2 cellular contexts compared by ENCODE assay signal in the genomic region with DNA sequence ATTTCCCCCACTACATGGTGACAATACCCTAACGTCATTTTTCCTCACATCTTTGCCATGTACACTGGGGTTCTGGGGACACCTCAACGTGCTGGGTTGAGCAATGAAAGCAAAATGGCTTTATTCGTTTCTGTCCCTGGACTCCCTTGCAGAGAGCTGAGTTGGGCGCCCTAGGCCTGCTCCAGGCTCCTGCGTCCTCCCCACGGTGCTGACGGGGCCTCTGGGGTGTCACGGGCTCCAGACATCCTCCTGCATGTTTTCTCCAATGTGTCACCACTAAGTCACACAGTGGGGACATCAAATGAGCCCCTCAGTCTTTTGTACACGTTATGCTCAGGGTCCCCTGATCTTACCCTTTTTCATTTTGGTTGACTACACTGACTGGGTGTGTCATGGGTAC.
TF ChIP-seq lines count a peak whose summit lies in the region.

No MANE protein-coding gene starts in this region.

TF ChIP-seq in HepG2, 621 proteins besides CTCF, POLR2A, EP300 and RAD21 (continues in another document):
- TF ChIP-seq, protein P1, sequence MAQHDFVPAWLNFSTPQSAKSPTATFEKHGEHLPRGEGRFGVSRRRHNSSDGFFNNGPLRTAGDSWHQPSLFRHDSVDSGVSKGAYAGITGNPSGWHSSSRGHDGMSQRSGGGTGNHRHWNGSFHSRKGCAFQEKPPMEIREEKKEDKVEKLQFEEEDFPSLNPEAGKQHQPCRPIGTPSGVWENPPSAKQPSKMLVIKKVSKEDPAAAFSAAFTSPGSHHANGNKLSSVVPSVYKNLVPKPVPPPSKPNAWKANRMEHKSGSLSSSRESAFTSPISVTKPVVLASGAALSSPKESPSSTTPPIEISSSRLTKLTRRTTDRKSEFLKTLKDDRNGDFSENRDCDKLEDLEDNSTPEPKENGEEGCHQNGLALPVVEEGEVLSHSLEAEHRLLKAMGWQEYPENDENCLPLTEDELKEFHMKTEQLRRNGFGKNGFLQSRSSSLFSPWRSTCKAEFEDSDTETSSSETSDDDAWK (CRISPR knock-in tag; IDR thresholded peaks at IDR 0.05), result no peak
- TF ChIP-seq MYC (CRISPR knock-in tag; IDR thresholded peaks at IDR 0.05; ENCODE audit: borderline replicate concordance) (0 out of 2 replicates have a peak, but pooled peaks have one; percentile 1), ZBTB14 (CRISPR knock-in tag; IDR thresholded peaks at IDR 0.05) (0 out of 2 replicates have a peak, but pooled peaks have one; percentile 39), FOXP1 (IDR thresholded peaks at IDR 0.05) (no peak), FOXP1 (CRISPR knock-in tag; IDR thresholded peaks at IDR 0.05) (no peak), ZFP37 (CRISPR knock-in tag; IDR thresholded peaks at IDR 0.05; ENCODE audit: borderline replicate concordance) (0 out of 2 replicates have a peak, but pooled peaks have one; percentile 59), ZNF232 (CRISPR knock-in tag; IDR thresholded peaks at IDR 0.05; ENCODE audit: borderline replicate concordance) (0 out of 2 replicates have a peak, but pooled peaks have one; percentile 74), ZNF766 (CRISPR knock-in tag; IDR thresholded peaks at IDR 0.05; ENCODE audit: borderline replicate concordance) (0 out of 2 replicates have a peak, but pooled peaks have one; percentile 33), STAG1 (CRISPR knock-in tag; IDR thresholded peaks at IDR 0.05) (0 out of 2 replicates have a peak, but pooled peaks have one; percentile 3), ATF7 (IDR thresholded peaks at IDR 0.05) (no peak), ATF7 (CRISPR knock-in tag; IDR thresholded peaks at IDR 0.05) (peak; percentile 19; the same call in 1 of the 2 replicates), ZNF556 (CRISPR knock-in tag; IDR thresholded peaks at IDR 0.05; ENCODE audit: borderline replicate concordance) (0 out of 2 replicates have a peak, but pooled peaks have one; percentile 11), ZNF577 (CRISPR knock-in tag; IDR thresholded peaks at IDR 0.05; ENCODE audit: borderline replicate concordance, low read depth) (no peak), TBP (CRISPR knock-in tag; IDR thresholded peaks at IDR 0.05) (0 out of 2 replicates have a peak, but pooled peaks have one; percentile 50), KLF12 (CRISPR knock-in tag; IDR thresholded peaks at IDR 0.05; ENCODE audit: borderline replicate concordance) (0 out of 2 replicates have a peak, but pooled peaks have one; percentile 49), ERF (CRISPR knock-in tag; IDR thresholded peaks at IDR 0.05) (no peak), GABPA (IDR thresholded peaks at IDR 0.05; ENCODE audit: low read depth, low read length) (no peak), GABPA (CRISPR knock-in tag; IDR thresholded peaks at IDR 0.05; ENCODE audit: low read depth) (no peak), CAMTA2 (CRISPR knock-in tag; IDR thresholded peaks at IDR 0.05; ENCODE audit: borderline replicate concordance) (0 out of 2 replicates have a peak, but pooled peaks have one; percentile 15), SSRP1 (CRISPR knock-in tag; IDR thresholded peaks at IDR 0.05) (no peak), ZNF235 (CRISPR knock-in tag; IDR thresholded peaks at IDR 0.05; ENCODE audit: borderline replicate concordance) (0 out of 2 replicates have a peak, but pooled peaks have one; percentile 5), ZNF790 (CRISPR knock-in tag; IDR thresholded peaks at IDR 0.05; ENCODE audit: borderline replicate concordance) (peak; percentile 25; the same call in 1 of the 2 replicates), ZNF83 (CRISPR knock-in tag; IDR thresholded peaks at IDR 0.05; ENCODE audit: borderline replicate concordance) (0 out of 2 replicates have a peak, but pooled peaks have one; percentile 25)
- TF ChIP-seq, protein P2, sequence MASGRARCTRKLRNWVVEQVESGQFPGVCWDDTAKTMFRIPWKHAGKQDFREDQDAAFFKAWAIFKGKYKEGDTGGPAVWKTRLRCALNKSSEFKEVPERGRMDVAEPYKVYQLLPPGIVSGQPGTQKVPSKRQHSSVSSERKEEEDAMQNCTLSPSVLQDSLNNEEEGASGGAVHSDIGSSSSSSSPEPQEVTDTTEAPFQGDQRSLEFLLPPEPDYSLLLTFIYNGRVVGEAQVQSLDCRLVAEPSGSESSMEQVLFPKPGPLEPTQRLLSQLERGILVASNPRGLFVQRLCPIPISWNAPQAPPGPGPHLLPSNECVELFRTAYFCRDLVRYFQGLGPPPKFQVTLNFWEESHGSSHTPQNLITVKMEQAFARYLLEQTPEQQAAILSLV (CRISPR knock-in tag; IDR thresholded peaks at IDR 0.05; ENCODE audit: borderline replicate concordance), result 0 out of 2 replicates have a peak, but pooled peaks have one; percentile 3
- TF ChIP-seq, protein P3, sequence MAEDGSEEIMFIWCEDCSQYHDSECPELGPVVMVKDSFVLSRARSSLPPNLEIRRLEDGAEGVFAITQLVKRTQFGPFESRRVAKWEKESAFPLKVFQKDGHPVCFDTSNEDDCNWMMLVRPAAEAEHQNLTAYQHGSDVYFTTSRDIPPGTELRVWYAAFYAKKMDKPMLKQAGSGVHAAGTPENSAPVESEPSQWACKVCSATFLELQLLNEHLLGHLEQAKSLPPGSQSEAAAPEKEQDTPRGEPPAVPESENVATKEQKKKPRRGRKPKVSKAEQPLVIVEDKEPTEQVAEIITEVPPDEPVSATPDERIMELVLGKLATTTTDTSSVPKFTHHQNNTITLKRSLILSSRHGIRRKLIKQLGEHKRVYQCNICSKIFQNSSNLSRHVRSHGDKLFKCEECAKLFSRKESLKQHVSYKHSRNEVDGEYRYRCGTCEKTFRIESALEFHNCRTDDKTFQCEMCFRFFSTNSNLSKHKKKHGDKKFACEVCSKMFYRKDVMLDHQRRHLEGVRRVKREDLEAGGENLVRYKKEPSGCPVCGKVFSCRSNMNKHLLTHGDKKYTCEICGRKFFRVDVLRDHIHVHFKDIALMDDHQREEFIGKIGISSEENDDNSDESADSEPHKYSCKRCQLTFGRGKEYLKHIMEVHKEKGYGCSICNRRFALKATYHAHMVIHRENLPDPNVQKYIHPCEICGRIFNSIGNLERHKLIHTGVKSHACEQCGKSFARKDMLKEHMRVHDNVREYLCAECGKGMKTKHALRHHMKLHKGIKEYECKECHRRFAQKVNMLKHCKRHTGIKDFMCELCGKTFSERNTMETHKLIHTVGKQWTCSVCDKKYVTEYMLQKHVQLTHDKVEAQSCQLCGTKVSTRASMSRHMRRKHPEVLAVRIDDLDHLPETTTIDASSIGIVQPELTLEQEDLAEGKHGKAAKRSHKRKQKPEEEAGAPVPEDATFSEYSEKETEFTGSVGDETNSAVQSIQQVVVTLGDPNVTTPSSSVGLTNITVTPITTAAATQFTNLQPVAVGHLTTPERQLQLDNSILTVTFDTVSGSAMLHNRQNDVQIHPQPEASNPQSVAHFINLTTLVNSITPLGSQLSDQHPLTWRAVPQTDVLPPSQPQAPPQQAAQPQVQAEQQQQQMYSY (CRISPR knock-in tag; IDR thresholded peaks at IDR 0.05), result peak; percentile 25; the same call in 1 of the 2 replicates

TF ChIP-seq in H1, 55 proteins besides CTCF, POLR2A, EP300 and RAD21:
- TF ChIP-seq SP4 (IDR thresholded peaks at IDR 0.05; ENCODE audit: low read length), result no peak
- no peak for TF ChIP-seq EGR1 (IDR thresholded peaks at IDR 0.05; ENCODE audit: borderline replicate concordance, low read depth, low read length)
- TF ChIP-seq GABPA (IDR thresholded peaks at IDR 0.05; ENCODE audit: borderline replicate concordance, insufficient read depth, low read length), result no peak
- TF ChIP-seq, protein P4, sequence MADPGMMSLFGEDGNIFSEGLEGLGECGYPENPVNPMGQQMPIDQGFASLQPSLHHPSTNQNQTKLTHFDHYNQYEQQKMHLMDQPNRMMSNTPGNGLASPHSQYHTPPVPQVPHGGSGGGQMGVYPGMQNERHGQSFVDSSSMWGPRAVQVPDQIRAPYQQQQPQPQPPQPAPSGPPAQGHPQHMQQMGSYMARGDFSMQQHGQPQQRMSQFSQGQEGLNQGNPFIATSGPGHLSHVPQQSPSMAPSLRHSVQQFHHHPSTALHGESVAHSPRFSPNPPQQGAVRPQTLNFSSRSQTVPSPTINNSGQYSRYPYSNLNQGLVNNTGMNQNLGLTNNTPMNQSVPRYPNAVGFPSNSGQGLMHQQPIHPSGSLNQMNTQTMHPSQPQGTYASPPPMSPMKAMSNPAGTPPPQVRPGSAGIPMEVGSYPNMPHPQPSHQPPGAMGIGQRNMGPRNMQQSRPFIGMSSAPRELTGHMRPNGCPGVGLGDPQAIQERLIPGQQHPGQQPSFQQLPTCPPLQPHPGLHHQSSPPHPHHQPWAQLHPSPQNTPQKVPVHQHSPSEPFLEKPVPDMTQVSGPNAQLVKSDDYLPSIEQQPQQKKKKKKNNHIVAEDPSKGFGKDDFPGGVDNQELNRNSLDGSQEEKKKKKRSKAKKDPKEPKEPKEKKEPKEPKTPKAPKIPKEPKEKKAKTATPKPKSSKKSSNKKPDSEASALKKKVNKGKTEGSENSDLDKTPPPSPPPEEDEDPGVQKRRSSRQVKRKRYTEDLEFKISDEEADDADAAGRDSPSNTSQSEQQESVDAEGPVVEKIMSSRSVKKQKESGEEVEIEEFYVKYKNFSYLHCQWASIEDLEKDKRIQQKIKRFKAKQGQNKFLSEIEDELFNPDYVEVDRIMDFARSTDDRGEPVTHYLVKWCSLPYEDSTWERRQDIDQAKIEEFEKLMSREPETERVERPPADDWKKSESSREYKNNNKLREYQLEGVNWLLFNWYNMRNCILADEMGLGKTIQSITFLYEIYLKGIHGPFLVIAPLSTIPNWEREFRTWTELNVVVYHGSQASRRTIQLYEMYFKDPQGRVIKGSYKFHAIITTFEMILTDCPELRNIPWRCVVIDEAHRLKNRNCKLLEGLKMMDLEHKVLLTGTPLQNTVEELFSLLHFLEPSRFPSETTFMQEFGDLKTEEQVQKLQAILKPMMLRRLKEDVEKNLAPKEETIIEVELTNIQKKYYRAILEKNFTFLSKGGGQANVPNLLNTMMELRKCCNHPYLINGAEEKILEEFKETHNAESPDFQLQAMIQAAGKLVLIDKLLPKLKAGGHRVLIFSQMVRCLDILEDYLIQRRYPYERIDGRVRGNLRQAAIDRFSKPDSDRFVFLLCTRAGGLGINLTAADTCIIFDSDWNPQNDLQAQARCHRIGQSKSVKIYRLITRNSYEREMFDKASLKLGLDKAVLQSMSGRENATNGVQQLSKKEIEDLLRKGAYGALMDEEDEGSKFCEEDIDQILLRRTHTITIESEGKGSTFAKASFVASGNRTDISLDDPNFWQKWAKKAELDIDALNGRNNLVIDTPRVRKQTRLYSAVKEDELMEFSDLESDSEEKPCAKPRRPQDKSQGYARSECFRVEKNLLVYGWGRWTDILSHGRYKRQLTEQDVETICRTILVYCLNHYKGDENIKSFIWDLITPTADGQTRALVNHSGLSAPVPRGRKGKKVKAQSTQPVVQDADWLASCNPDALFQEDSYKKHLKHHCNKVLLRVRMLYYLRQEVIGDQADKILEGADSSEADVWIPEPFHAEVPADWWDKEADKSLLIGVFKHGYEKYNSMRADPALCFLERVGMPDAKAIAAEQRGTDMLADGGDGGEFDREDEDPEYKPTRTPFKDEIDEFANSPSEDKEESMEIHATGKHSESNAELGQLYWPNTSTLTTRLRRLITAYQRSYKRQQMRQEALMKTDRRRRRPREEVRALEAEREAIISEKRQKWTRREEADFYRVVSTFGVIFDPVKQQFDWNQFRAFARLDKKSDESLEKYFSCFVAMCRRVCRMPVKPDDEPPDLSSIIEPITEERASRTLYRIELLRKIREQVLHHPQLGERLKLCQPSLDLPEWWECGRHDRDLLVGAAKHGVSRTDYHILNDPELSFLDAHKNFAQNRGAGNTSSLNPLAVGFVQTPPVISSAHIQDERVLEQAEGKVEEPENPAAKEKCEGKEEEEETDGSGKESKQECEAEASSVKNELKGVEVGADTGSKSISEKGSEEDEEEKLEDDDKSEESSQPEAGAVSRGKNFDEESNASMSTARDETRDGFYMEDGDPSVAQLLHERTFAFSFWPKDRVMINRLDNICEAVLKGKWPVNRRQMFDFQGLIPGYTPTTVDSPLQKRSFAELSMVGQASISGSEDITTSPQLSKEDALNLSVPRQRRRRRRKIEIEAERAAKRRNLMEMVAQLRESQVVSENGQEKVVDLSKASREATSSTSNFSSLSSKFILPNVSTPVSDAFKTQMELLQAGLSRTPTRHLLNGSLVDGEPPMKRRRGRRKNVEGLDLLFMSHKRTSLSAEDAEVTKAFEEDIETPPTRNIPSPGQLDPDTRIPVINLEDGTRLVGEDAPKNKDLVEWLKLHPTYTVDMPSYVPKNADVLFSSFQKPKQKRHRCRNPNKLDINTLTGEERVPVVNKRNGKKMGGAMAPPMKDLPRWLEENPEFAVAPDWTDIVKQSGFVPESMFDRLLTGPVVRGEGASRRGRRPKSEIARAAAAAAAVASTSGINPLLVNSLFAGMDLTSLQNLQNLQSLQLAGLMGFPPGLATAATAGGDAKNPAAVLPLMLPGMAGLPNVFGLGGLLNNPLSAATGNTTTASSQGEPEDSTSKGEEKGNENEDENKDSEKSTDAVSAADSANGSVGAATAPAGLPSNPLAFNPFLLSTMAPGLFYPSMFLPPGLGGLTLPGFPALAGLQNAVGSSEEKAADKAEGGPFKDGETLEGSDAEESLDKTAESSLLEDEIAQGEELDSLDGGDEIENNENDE (IDR thresholded peaks at IDR 0.05; ENCODE audit: insufficient replicate concordance, low read length), result no peak
- TF ChIP-seq TCF12 (IDR thresholded peaks at IDR 0.05; ENCODE audit: low read depth, low read length), result no peak
- no peak for TF ChIP-seq RNF2 (IDR thresholded peaks at IDR 0.05; ENCODE audit: borderline replicate concordance, low read depth, low read length, missing control alignments, poor library complexity, severe bottlenecking)
- no peak for TF ChIP-seq ATF3 (IDR thresholded peaks at IDR 0.05; ENCODE audit: insufficient read depth, low read depth, low read length)
- TF ChIP-seq FOSL1 (IDR thresholded peaks at IDR 0.05; ENCODE audit: insufficient read depth, low read depth, low read length), result no peak
- no peak for TF ChIP-seq KDM4A (IDR thresholded peaks at IDR 0.05; ENCODE audit: low read depth, low read length, severe bottlenecking)
- TF ChIP-seq SP2 (IDR thresholded peaks at IDR 0.05; ENCODE audit: low read length), result no peak
